ENCODE assay signal across 1 cellular context in the genomic region with DNA sequence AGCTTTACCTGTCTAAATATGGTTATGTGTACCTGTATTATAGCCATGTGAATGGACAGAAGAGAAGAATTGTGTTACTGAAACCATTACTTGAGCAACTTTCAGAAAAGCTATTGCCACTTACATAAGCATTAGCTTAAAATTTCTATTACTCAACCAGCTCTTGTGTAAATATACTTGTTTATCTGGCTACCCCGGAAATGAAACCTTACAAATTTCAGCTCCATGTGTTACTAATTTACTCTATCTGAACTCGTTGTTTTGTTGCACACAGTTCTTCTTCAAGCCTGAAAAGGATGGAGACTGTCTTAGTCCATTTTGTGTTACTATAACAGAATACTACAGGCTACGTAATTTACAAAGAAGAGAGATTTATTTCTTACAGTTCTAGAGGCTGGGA.
TF ChIP-seq lines count a peak whose summit lies in the region.

No MANE protein-coding gene starts in this region.

TF ChIP-seq in HEK293T, 16 proteins besides CTCF, POLR2A, EP300 and RAD21:
- no peak for TF ChIP-seq PKNOX1 (IDR thresholded peaks at IDR 0.05)
- no peak for TF ChIP-seq ZNF384 (IDR thresholded peaks at IDR 0.05)
- no peak for TF ChIP-seq FOXK2 (IDR thresholded peaks at IDR 0.05)
- no peak for TF ChIP-seq FOXM1 (IDR thresholded peaks at IDR 0.05; ENCODE audit: borderline replicate concordance)
- no peak for TF ChIP-seq TARDBP (IDR thresholded peaks at IDR 0.05)
- no peak for TF ChIP-seq SP1 (IDR thresholded peaks at IDR 0.05)
- TF ChIP-seq L3MBTL2 (conservative IDR thresholded peaks at IDR 0.05) = no peak
- no peak for TF ChIP-seq ELF4 (IDR thresholded peaks at IDR 0.05)
- no peak for TF ChIP-seq CTBP1 (IDR thresholded peaks at IDR 0.05; ENCODE audit: borderline replicate concordance)
- no peak for TF ChIP-seq SUZ12 (IDR thresholded peaks at IDR 0.05)
- TF ChIP-seq BHLHE40 (IDR thresholded peaks at IDR 0.05; ENCODE audit: borderline replicate concordance) = no peak
TF ChIP-seq in HEK293T: peak in this region for 0.
